In genomic region chr16:15778999-15779614, GRCh38 we compare ENCODE assay signal across 22 cellular contexts.
"Had no signal": no experiment of that assay in that cellular context is flagged by ENCODE, and none has a peak within 500 bp of the region (broad histone marks: within the 10 kb centered on the region; RNA-seq: fewer than 3 reads in every experiment).

No MANE protein-coding gene starts in this region.

- H3K4me3 ChIP-seq: dorsolateral prefrontal cortex, gastrocnemius medialis, left ventricle myocardium inferior, lung, prostate gland, right lobe of liver, spleen, testis had no signal

- FAIRE-seq: kidney, urothelium cell line had no signal

- H3K9ac ChIP-seq: parathyroid adenoma had no signal

- H3K9me3 ChIP-seq: gastrocnemius medialis, left ventricle myocardium inferior, prostate gland, right lobe of liver, spleen, testis had no signal

- H2AFZ ChIP-seq: parathyroid adenoma had no signal

- H3K27me3 ChIP-seq: gastrocnemius medialis, right lobe of liver, spleen, testis had no signal

- ATAC-seq: gastrocnemius medialis; left cardiac atrium; naive thymus-derived CD4-positive, alpha-beta T cell; stimulated activated memory B cell treated with anti-CD40 and anti-IgM and Interleukin-4, amounts not matched to agents 10 μg/mL and 1 μg/mL and 100 μg/mL, for 72 hours had no signal

- DNase-seq: cortex of kidney; dorsolateral prefrontal cortex; effector CD8-positive, alpha-beta T cell; gastrocnemius medialis; left cardiac atrium; left ventricle myocardium inferior; mesenchymal stem cell; naive thymus-derived CD4-positive, alpha-beta T cell; nephron progenitor cell; retina; right lobe of liver; stimulated activated CD4-positive, alpha-beta T cell treated with anti-CD3 and anti-CD28 coated beads, Interleukin-15, amount 100 ng/mL, for 24 hours; stimulated activated CD4-positive, alpha-beta T cell treated with anti-CD3 and anti-CD28 coated beads, Interleukin-1b, Interleukin-23, amount 100 ng/mL, for 48 hours; stimulated activated CD4-positive, alpha-beta T cell treated with anti-CD3 and anti-CD28 coated beads, Interleukin-4, amount 100 ng/mL, for 24 hours; testis had no signal

- H3K4me1 ChIP-seq: gastrocnemius medialis, left ventricle myocardium inferior, parathyroid adenoma, prostate gland, right lobe of liver, spleen had no signal

- H3K36me3 ChIP-seq: gastrocnemius medialis, left ventricle myocardium inferior, prostate gland, right lobe of liver had no signal

- H3K79me2 ChIP-seq: parathyroid adenoma had no signal

- H3K27ac ChIP-seq: dorsolateral prefrontal cortex, gastrocnemius medialis, left ventricle myocardium inferior, parathyroid adenoma, prostate gland, right lobe of liver, spleen had no signal
